ENCODE assay signal across 25 cellular contexts in the genomic region with DNA sequence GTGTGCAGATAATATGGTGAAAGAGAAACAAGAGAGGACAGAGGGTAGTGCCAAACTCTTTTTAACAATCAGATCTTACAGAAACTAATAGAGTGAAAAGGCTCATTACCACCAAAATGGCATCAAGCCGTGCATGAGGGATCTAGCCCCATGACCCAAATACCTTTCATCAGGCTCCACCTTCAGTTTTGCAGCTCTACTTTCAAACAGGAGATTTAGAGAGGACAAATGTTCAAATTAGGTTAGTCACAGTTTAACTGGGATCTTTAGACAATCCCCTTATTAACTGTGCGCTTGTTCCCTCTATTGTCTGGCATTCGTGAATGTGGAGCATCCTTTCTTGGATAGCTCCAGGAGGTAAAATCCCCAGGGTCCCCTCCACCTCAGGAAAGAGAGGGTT.
DNase-seq lines count a peak whose midpoint lies in the region; ATAC-seq, FAIRE-seq and TF ChIP-seq lines count a peak whose summit lies in the region.
"Had no signal": no experiment of that assay in that cellular context is flagged by ENCODE, and none has a peak within 500 bp of the region (broad histone marks: within the 10 kb centered on the region; RNA-seq: fewer than 3 reads in every experiment).

No MANE protein-coding gene starts in this region.

- ATAC-seq in GM18498 (IDR thresholded peaks at IDR 0.05; ENCODE audit: unreplicated experiment) (no peak), HG03520 (IDR thresholded peaks at IDR 0.05; ENCODE audit: unreplicated experiment) (no peak)
- ATAC-seq: A549, K562 had no signal

- no peak overlapping the region for H2BK120ac ChIP-seq in neuronal stem cell (ENCODE audit: low read depth, low read length)

- no peak overlapping the region for H2BK15ac ChIP-seq in neuronal stem cell (ENCODE audit: low read length)

- no peak overlapping the region for H4K91ac ChIP-seq in neuronal stem cell (ENCODE audit: low read depth, low read length, poor library complexity)

- H3K23ac ChIP-seq in neuronal stem cell (ENCODE audit: low read depth, low read length, poor library complexity), result no peak overlapping the region

- H3K9me3 ChIP-seq in HUES64 (ENCODE audit: insufficient read depth, low read depth, low read length) (no peaks in the 10 kb centered on the region), endodermal cell (ENCODE audit: control insufficient read depth, low read length) (no peaks in the 10 kb centered on the region), neuronal stem cell (replicated peaks in 1 of 2; ENCODE audit: control insufficient read depth in 2 of 2, insufficient read depth in 1 of 2, low read depth in 1 of 2, low read length in 2 of 2) (no peaks in the 10 kb centered on the region), small intestine (ENCODE audit: control insufficient read depth, low read depth) (no peaks in the 10 kb centered on the region)
- H3K9me3 ChIP-seq: A549, SJSA1 had no signal

- WGBS in HUES64, result 68% methylated on average over 2 of the region's 3 CpGs
- WGBS in endodermal cell (ENCODE audit: insufficient coverage in 1 of 2, insufficient read length in 1 of 2), 2 experiments, result 79% methylated on average over 3 of the region's 3 CpGs; no CpG with 5 or more reads in 1 of the 2 experiments
- WGBS in neuronal stem cell (ENCODE audit: extremely low coverage in 2 of 2, insufficient read length in 2 of 2, insufficient replicate concordance in 1 of 2), 2 donors, result no CpG with 5 or more reads among the region's 3 CpGs
- WGBS in small intestine, 3 donors, result 84 to 85% (median 84%) methylated on average over 3 of the region's 3 CpGs

- peaks cover 2% of the 10 kb centered on the region for H3K9me3 Mint-ChIP-seq in endodermal cell

- H3K27ac Mint-ChIP-seq in endodermal cell, result no peak overlapping the region
- H3K27ac Mint-ChIP-seq: CD4-positive, alpha-beta T cell had no signal

- no peak overlapping the region for H3K4ac ChIP-seq in neuronal stem cell (ENCODE audit: low read length)

- no peak overlapping the region for H2AK5ac ChIP-seq in neuronal stem cell (ENCODE audit: low read depth, low read length)

- no peak overlapping the region for H3K18ac ChIP-seq in neuronal stem cell (ENCODE audit: low read length)

- H3K27me3 ChIP-seq in HUES64 (ENCODE audit: insufficient read depth, low read length), result no peaks in the 10 kb centered on the region
- no peaks in the 10 kb centered on the region for H3K27me3 ChIP-seq in endodermal cell (ENCODE audit: control insufficient read depth, insufficient read depth, low read length, poor library complexity, severe bottlenecking)
- H3K27me3 ChIP-seq in neuronal stem cell (ENCODE audit: control insufficient read depth in 3 of 3, insufficient read depth in 3 of 3, low read depth in 1 of 3, low read length in 3 of 3), result no peaks in the 10 kb centered on the region
- no peaks in the 10 kb centered on the region for H3K27me3 ChIP-seq in small intestine (ENCODE audit: control insufficient read depth in 2 of 2, insufficient read depth in 2 of 2, low read length in 2 of 2)
- H3K27me3 ChIP-seq: BLaER1 treated with 17β-estradiol and CSF1 and Interleukin-3, amounts not matched to agents 10 nM and 100 nM; SJSA1 had no signal

- H3K9ac ChIP-seq in HUES64 (ENCODE audit: low read depth, low read length) (no peak overlapping the region), endodermal cell (ENCODE audit: extremely low read depth, low read length, poor library complexity, severe bottlenecking) (no peak overlapping the region), neuronal stem cell (ENCODE audit: low read depth, low read length, poor library complexity) (no peak overlapping the region)
- H3K9ac ChIP-seq: BLaER1 treated with 17β-estradiol and CSF1 and Interleukin-3, amounts not matched to agents 10 nM and 100 nM; GM23248 had no signal

- H3K79me1 ChIP-seq in neuronal stem cell (ENCODE audit: low read depth, low read length), result no peaks in the 10 kb centered on the region

- no peak overlapping the region for H3K14ac ChIP-seq in neuronal stem cell (ENCODE audit: low read length)

- H3K4me3 Mint-ChIP-seq in endodermal cell, result no peak overlapping the region
- H3K4me3 Mint-ChIP-seq: CD4-positive, alpha-beta T cell had no signal

- no peaks in the 10 kb centered on the region for H3K27me3 Mint-ChIP-seq in endodermal cell (ENCODE audit: insufficient read depth)
- H3K27me3 Mint-ChIP-seq: CD4-positive, alpha-beta T cell had no signal

- no peak for FAIRE-seq in small intestine (lab: Jason Lieb, UNC)
- FAIRE-seq: A549, D721Med, GM18507, K562 had no signal

- no peak overlapping the region for H3K4me2 ChIP-seq in neuronal stem cell (ENCODE audit: insufficient read depth, low read length, poor library complexity, severe bottlenecking)
- H3K4me2 ChIP-seq: A549; BLaER1 treated with 17β-estradiol and CSF1 and Interleukin-3, amounts not matched to agents 10 nM and 100 nM had no signal

- peaks cover 18% of the 10 kb centered on the region for H3K4me1 ChIP-seq in HUES64 (ENCODE audit: insufficient read depth, low read length)
- H3K4me1 ChIP-seq in endodermal cell (ENCODE audit: control insufficient read depth, insufficient read depth, low read length), result peaks cover 4% of the 10 kb centered on the region
- H3K4me1 ChIP-seq in neuronal stem cell (ENCODE audit: control insufficient read depth in 2 of 2, insufficient read depth in 1 of 2, low read depth in 1 of 2, low read length in 2 of 2), result peaks cover 0 to 2% of the 10 kb centered on the region in 2 donors
- no peaks in the 10 kb centered on the region for H3K4me1 ChIP-seq in small intestine (ENCODE audit: control insufficient read depth in 2 of 2, insufficient read depth in 1 of 2, low read depth in 1 of 2, low read length in 1 of 2)
- H3K4me1 ChIP-seq: A549; BLaER1 treated with 17β-estradiol and CSF1 and Interleukin-3, amounts not matched to agents 10 nM and 100 nM; SJSA1 had no signal

- no peak overlapping the region for H4K8ac ChIP-seq in neuronal stem cell (ENCODE audit: low read depth, low read length)

- DNase-seq in H4 (ENCODE audit: low spot score), result peak; percentile 0
- peak; percentile 40 for DNase-seq in endodermal cell
- DNase-seq in neuronal stem cell (ENCODE audit: low spot score), result peak; percentile 30
- DNase-seq in small intestine, result no peak
- DNase-seq: AML-193; CD4-positive, alpha-beta T cell; GM23248; Kasumi-1; NCI-H1105 treated with DMSO at 0.1 percent for 48 hours; NCI-H146; NCI-H1930; NCI-H2107; NCI-H2227 treated with DMSO at 0.1 percent for 48 hours; NK-92 treated with Interleukin-12 subunit alpha and Interleukin-12 subunit beta, amount 100 ng/mL, for 24 hours; Right ventricle myocardium superior; RPMI8226 had no signal

- no peak overlapping the region for H2BK12ac ChIP-seq in neuronal stem cell (ENCODE audit: low read length)

- H3K36me3 Mint-ChIP-seq in endodermal cell (ENCODE audit: low read depth), result peaks cover 4% of the 10 kb centered on the region

- no peak overlapping the region for H2BK5ac ChIP-seq in neuronal stem cell (ENCODE audit: low read length)

- H2AFZ ChIP-seq in neuronal stem cell (ENCODE audit: low read length), result no peak overlapping the region
- H2AFZ ChIP-seq: GM23248 had no signal

- no peak overlapping the region for H3K4me3 ChIP-seq in HUES64 (ENCODE audit: low read length)
- no peak overlapping the region for H3K4me3 ChIP-seq in endodermal cell (ENCODE audit: low read length)
- H3K4me3 ChIP-seq in neuronal stem cell (ENCODE audit: low read length in 2 of 2), result no peak overlapping the region
- H3K4me3 ChIP-seq in small intestine (ENCODE audit: low read depth in 1 of 2, low read length in 2 of 2), result no peak overlapping the region
- H3K4me3 ChIP-seq: A549; BLaER1 treated with 17β-estradiol and CSF1 and Interleukin-3, amounts not matched to agents 10 nM and 100 nM; GM23248; K562; SJSA1 had no signal

- no peak for TF ChIP-seq CTCF in endodermal cell (conservative IDR thresholded peaks at IDR 0.05)

- H3K4me1 Mint-ChIP-seq in endodermal cell, result peaks cover 9% of the 10 kb centered on the region

- H3K36me3 ChIP-seq in HUES64 (ENCODE audit: insufficient read depth, low read length) (no peaks in the 10 kb centered on the region), endodermal cell (ENCODE audit: control insufficient read depth, insufficient read depth, low read length) (no peaks in the 10 kb centered on the region), neuronal stem cell (replicated peaks in 1 of 2; ENCODE audit: control insufficient read depth in 2 of 2, insufficient read depth in 2 of 2, low read length in 2 of 2) (no peaks in the 10 kb centered on the region), small intestine (ENCODE audit: control insufficient read depth in 2 of 2, insufficient read depth in 2 of 2, low read length in 2 of 2) (no peaks in the 10 kb centered on the region)
- H3K36me3 ChIP-seq: SJSA1 had no signal

- H3K27ac ChIP-seq in HUES64 (ENCODE audit: low read depth, low read length), result peak overlapping the region; percentile 8; the same call in 1 of the 2 replicates
- H3K27ac ChIP-seq in endodermal cell (ENCODE audit: low read depth, low read length), result no peak overlapping the region
- H3K27ac ChIP-seq in neuronal stem cell (replicated peaks; ENCODE audit: low read length), result peak overlapping the region; percentile 67
- H3K27ac ChIP-seq in small intestine (ENCODE audit: low read depth in 1 of 2, low read length in 1 of 2), result no peak overlapping the region
- H3K27ac ChIP-seq: A549; BLaER1 treated with 17β-estradiol and CSF1 and Interleukin-3, amounts not matched to agents 10 nM and 100 nM; GM23248; SJSA1 had no signal

Comparison
In these comparisons a context has a peak if more than half of its experiments do, and no peak if none do; other contexts are left out.
1. H3K27ac ChIP-seq: peak in HUES64 (single experiment) and neuronal stem cell (single experiment); none in endodermal cell (single experiment) and small intestine (0 of 2).